ENCODE assay signal across 1 cellular context in genomic region chr6:35967059-35967769, GRCh38.
TF ChIP-seq lines count a peak whose summit lies in the region.

No MANE protein-coding gene starts in this region.

TF ChIP-seq in HepG2, 621 proteins besides CTCF, POLR2A, EP300 and RAD21 (continued from another document and continues in another):
- TF ChIP-seq, protein P1, sequence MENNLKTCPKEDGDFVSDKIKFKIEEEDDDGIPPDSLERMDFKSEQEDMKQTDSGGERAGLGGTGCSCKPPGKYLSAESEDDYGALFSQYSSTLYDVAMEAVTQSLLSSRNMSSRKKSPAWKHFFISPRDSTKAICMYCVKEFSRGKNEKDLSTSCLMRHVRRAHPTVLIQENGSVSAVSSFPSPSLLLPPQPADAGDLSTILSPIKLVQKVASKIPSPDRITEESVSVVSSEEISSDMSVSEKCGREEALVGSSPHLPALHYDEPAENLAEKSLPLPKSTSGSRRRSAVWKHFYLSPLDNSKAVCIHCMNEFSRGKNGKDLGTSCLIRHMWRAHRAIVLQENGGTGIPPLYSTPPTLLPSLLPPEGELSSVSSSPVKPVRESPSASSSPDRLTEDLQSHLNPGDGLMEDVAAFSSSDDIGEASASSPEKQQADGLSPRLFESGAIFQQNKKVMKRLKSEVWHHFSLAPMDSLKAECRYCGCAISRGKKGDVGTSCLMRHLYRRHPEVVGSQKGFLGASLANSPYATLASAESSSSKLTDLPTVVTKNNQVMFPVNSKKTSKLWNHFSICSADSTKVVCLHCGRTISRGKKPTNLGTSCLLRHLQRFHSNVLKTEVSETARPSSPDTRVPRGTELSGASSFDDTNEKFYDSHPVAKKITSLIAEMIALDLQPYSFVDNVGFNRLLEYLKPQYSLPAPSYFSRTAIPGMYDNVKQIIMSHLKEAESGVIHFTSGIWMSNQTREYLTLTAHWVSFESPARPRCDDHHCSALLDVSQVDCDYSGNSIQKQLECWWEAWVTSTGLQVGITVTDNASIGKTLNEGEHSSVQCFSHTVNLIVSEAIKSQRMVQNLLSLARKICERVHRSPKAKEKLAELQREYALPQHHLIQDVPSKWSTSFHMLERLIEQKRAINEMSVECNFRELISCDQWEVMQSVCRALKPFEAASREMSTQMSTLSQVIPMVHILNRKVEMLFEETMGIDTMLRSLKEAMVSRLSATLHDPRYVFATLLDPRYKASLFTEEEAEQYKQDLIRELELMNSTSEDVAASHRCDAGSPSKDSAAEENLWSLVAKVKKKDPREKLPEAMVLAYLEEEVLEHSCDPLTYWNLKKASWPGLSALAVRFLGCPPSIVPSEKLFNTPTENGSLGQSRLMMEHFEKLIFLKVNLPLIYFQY (CRISPR knock-in tag; IDR thresholded peaks at IDR 0.05; ENCODE audit: borderline replicate concordance) = no peak
- TF ChIP-seq ELK4 (CRISPR knock-in tag; IDR thresholded peaks at IDR 0.05; ENCODE audit: borderline replicate concordance) (no peak), NFE2L1 (CRISPR knock-in tag; IDR thresholded peaks at IDR 0.05; ENCODE audit: borderline replicate concordance) (no peak), KDM3A (CRISPR knock-in tag; IDR thresholded peaks at IDR 0.05; ENCODE audit: low read depth) (0 out of 2 replicates have a peak, but pooled peaks have one; percentile 61), NFKB2 (CRISPR knock-in tag; IDR thresholded peaks at IDR 0.05; ENCODE audit: borderline replicate concordance) (no peak), ZNF841 (CRISPR knock-in tag; IDR thresholded peaks at IDR 0.05; ENCODE audit: borderline replicate concordance) (no peak), PLSCR1 (CRISPR knock-in tag; IDR thresholded peaks at IDR 0.05; ENCODE audit: borderline replicate concordance) (no peak), U2AF2 (IDR thresholded peaks at IDR 0.05; ENCODE audit: low read depth, low read length) (no peak), ZNF17 (CRISPR knock-in tag; IDR thresholded peaks at IDR 0.05) (no peak), FOSL2 (CRISPR knock-in tag; IDR thresholded peaks at IDR 0.05) (no peak), RBFOX2 (IDR thresholded peaks at IDR 0.05; ENCODE audit: low read depth, low read length) (no peak), ZNF275 (CRISPR knock-in tag; IDR thresholded peaks at IDR 0.05; ENCODE audit: borderline replicate concordance) (no peak), MLLT10 (CRISPR knock-in tag; IDR thresholded peaks at IDR 0.05) (no peak), TOE1 (CRISPR knock-in tag; IDR thresholded peaks at IDR 0.05) (no peak), SNRNP70 (IDR thresholded peaks at IDR 0.05; ENCODE audit: low read depth, low read length) (no peak), TBX2 (CRISPR knock-in tag; IDR thresholded peaks at IDR 0.05; ENCODE audit: borderline replicate concordance) (peak; percentile 78; the same call in 1 of the 2 replicates), XRCC5 (optimal IDR thresholded peaks at IDR 0.05; ENCODE audit: low read length) (no peak), ZNF235 (CRISPR knock-in tag; IDR thresholded peaks at IDR 0.05; ENCODE audit: borderline replicate concordance) (no peak), KAT8 (CRISPR knock-in tag; IDR thresholded peaks at IDR 0.05) (no peak), HOXA3 (CRISPR knock-in tag; IDR thresholded peaks at IDR 0.05) (no peak), ZNF318 (CRISPR knock-in tag; IDR thresholded peaks at IDR 0.05) (no peak), MNT (IDR thresholded peaks at IDR 0.05) (no peak), HDAC2 (CRISPR knock-in tag; IDR thresholded peaks at IDR 0.05) (no peak)
- TF ChIP-seq, protein P2, sequence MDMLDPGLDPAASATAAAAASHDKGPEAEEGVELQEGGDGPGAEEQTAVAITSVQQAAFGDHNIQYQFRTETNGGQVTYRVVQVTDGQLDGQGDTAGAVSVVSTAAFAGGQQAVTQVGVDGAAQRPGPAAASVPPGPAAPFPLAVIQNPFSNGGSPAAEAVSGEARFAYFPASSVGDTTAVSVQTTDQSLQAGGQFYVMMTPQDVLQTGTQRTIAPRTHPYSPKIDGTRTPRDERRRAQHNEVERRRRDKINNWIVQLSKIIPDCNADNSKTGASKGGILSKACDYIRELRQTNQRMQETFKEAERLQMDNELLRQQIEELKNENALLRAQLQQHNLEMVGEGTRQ (IDR thresholded peaks at IDR 0.05; ENCODE audit: low read depth, low read length) = no peak
- TF ChIP-seq, protein P2 (CRISPR knock-in tag; IDR thresholded peaks at IDR 0.05; ENCODE audit: borderline replicate concordance) = no peak
- TF ChIP-seq, protein P3, sequence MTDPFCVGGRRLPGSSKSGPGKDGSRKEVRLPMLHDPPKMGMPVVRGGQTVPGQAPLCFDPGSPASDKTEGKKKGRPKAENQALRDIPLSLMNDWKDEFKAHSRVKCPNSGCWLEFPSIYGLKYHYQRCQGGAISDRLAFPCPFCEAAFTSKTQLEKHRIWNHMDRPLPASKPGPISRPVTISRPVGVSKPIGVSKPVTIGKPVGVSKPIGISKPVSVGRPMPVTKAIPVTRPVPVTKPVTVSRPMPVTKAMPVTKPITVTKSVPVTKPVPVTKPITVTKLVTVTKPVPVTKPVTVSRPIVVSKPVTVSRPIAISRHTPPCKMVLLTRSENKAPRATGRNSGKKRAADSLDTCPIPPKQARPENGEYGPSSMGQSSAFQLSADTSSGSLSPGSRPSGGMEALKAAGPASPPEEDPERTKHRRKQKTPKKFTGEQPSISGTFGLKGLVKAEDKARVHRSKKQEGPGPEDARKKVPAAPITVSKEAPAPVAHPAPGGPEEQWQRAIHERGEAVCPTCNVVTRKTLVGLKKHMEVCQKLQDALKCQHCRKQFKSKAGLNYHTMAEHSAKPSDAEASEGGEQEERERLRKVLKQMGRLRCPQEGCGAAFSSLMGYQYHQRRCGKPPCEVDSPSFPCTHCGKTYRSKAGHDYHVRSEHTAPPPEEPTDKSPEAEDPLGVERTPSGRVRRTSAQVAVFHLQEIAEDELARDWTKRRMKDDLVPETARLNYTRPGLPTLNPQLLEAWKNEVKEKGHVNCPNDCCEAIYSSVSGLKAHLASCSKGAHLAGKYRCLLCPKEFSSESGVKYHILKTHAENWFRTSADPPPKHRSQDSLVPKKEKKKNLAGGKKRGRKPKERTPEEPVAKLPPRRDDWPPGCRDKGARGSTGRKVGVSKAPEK (CRISPR knock-in tag; IDR thresholded peaks at IDR 0.05; ENCODE audit: borderline replicate concordance) = no peak
- TF ChIP-seq, protein P4, sequence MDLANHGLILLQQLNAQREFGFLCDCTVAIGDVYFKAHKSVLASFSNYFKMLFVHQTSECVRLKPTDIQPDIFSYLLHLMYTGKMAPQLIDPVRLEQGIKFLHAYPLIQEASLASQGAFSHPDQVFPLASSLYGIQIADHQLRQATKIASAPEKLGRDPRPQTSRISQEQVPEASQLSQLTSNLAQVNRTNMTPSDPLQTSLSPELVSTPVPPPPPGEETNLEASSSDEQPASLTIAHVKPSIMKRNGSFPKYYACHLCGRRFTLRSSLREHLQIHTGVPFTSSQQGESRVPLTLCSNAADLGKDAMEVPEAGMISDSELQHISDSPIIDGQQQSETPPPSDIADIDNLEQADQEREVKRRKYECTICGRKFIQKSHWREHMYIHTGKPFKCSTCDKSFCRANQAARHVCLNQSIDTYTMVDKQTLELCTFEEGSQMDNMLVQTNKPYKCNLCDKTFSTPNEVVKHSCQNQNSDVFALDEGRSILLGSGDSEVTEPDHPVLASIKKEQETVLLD (CRISPR knock-in tag; IDR thresholded peaks at IDR 0.05; ENCODE audit: low read depth) = no peak
